In the genomic region with DNA sequence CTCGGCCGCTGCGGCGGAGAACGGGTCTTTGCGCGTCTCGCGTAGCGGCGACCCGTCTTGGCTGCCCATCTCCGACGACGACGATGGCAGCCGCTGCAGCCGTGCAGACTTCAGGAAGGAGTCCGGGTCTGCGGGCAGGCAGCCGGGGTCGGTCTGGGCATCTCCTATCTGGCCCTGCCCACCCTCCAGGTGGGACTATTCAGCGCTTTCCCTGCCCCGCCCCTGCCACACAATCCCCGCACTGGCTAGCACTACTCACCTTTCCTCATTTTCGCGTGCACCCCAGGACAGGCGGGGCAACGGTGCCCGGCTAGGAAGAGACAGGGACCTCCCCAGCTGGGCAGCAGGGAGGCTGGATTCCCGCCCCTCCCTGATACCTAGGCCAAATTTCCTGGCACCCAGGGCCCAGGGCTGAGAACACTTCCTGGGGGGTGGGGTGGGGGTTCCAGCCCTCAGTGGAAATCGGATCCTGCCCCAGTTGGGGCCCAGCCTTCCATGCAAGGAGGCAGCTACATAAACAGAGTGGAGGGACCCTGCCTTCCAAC, we compare ENCODE assay signal across 1 cellular context.
TF ChIP-seq lines count a peak whose summit lies in the region.

No MANE protein-coding gene starts in this region.

TF ChIP-seq in HepG2, 621 proteins besides CTCF, POLR2A, EP300 and RAD21:
- no peak for TF ChIP-seq PHB2 (IDR thresholded peaks at IDR 0.05; ENCODE audit: partially characterized antibody)
- no peak for TF ChIP-seq ZEB1 (IDR thresholded peaks at IDR 0.05; ENCODE audit: insufficient replicate concordance, low read depth)
- TF ChIP-seq ZNF567 (CRISPR knock-in tag; IDR thresholded peaks at IDR 0.05; ENCODE audit: borderline replicate concordance) = no peak
- TF ChIP-seq, protein P1, sequence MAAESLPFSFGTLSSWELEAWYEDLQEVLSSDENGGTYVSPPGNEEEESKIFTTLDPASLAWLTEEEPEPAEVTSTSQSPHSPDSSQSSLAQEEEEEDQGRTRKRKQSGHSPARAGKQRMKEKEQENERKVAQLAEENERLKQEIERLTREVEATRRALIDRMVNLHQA (CRISPR knock-in tag; IDR thresholded peaks at IDR 0.05) = no peak
- TF ChIP-seq AGO2 (optimal IDR thresholded peaks at IDR 0.05; ENCODE audit: low read depth, low read length) = peak; percentile 15
- TF ChIP-seq FOXP1 (IDR thresholded peaks at IDR 0.05) = no peak
- TF ChIP-seq FOXP1 (CRISPR knock-in tag; IDR thresholded peaks at IDR 0.05) = no peak
- 0 out of 2 replicates have a peak, but pooled peaks have one; percentile 41 for TF ChIP-seq DZIP1 (CRISPR knock-in tag; IDR thresholded peaks at IDR 0.05)
- no peak for TF ChIP-seq HBP1 (CRISPR knock-in tag; IDR thresholded peaks at IDR 0.05; ENCODE audit: low read depth)
- TF ChIP-seq, protein P2, sequence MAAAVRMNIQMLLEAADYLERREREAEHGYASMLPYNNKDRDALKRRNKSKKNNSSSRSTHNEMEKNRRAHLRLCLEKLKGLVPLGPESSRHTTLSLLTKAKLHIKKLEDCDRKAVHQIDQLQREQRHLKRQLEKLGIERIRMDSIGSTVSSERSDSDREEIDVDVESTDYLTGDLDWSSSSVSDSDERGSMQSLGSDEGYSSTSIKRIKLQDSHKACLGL (CRISPR knock-in tag; IDR thresholded peaks at IDR 0.05) = no peak
- TF ChIP-seq AKNA (CRISPR knock-in tag; IDR thresholded peaks at IDR 0.05; ENCODE audit: borderline replicate concordance) = no peak
- TF ChIP-seq, protein P3, sequence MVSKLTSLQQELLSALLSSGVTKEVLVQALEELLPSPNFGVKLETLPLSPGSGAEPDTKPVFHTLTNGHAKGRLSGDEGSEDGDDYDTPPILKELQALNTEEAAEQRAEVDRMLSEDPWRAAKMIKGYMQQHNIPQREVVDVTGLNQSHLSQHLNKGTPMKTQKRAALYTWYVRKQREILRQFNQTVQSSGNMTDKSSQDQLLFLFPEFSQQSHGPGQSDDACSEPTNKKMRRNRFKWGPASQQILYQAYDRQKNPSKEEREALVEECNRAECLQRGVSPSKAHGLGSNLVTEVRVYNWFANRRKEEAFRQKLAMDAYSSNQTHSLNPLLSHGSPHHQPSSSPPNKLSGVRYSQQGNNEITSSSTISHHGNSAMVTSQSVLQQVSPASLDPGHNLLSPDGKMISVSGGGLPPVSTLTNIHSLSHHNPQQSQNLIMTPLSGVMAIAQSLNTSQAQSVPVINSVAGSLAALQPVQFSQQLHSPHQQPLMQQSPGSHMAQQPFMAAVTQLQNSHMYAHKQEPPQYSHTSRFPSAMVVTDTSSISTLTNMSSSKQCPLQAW (CRISPR knock-in tag; IDR thresholded peaks at IDR 0.05) = no peak
- TF ChIP-seq MAFG (CRISPR knock-in tag; IDR thresholded peaks at IDR 0.05) = no peak
- no peak for TF ChIP-seq ZBTB26 (CRISPR knock-in tag; IDR thresholded peaks at IDR 0.05; ENCODE audit: borderline replicate concordance)
- TF ChIP-seq NCOR1 (IDR thresholded peaks at IDR 0.05; ENCODE audit: borderline replicate concordance, low read length) = no peak
- TF ChIP-seq ARID4A (CRISPR knock-in tag; IDR thresholded peaks at IDR 0.05; ENCODE audit: borderline replicate concordance) = no peak
- no peak for TF ChIP-seq YY1 (IDR thresholded peaks at IDR 0.05; ENCODE audit: insufficient read depth, insufficient replicate concordance, low read depth, low read length)
- TF ChIP-seq KMT2A (CRISPR knock-in tag; IDR thresholded peaks at IDR 0.05) = no peak
